In genomic region chr19:34500656-34501120, GRCh38 we compare ENCODE assay signal across 13 cellular contexts. TPM values are rescaled to one million over a fixed set of nuclear protein-coding genes. Genes with fewer than 3 reads are reported as not detected.
DNase-seq lines count a peak whose midpoint lies in the region; ATAC-seq and TF ChIP-seq lines count a peak whose summit lies in the region.
"Had no signal": no experiment of that assay in that cellular context is flagged by ENCODE, and none has a peak within 500 bp of the region (broad histone marks: within the 10 kb centered on the region; RNA-seq: fewer than 3 reads in every experiment).

No MANE protein-coding gene starts in this region.

- H3K4me3 Mint-ChIP-seq in IgD-negative memory B cell (peak overlapping the region; percentile 50 to 82 (median 76)), endodermal cell (no peak overlapping the region)
- H3K4me3 Mint-ChIP-seq in stimulated activated effector memory CD8-positive, alpha-beta T cell treated with anti-CD3 and anti-CD28 coated beads, Interleukin-12 subunit alpha, Interleukin-12 subunit beta, amount 100 ng/mL, for 72 hours, result peak overlapping the region; percentile 47
- H3K4me3 Mint-ChIP-seq: activated naive CD4-positive, alpha-beta T cell treated with anti-CD3 and anti-CD28 coated beads, Interleukin-2, amount 50 U/mL, for 24 hours; nephron progenitor cell had no signal

- H3K4me1 Mint-ChIP-seq in IgD-negative memory B cell (peaks cover 0 to 7% (median 5%) of the 10 kb centered on the region in 3 donors), endodermal cell (peaks cover 18% of the 10 kb centered on the region)
- peaks cover 6% of the 10 kb centered on the region for H3K4me1 Mint-ChIP-seq in stimulated activated effector memory CD8-positive, alpha-beta T cell treated with anti-CD3 and anti-CD28 coated beads, Interleukin-12 subunit alpha, Interleukin-12 subunit beta, amount 100 ng/mL, for 72 hours
- H3K4me1 Mint-ChIP-seq: activated naive CD4-positive, alpha-beta T cell treated with anti-CD3 and anti-CD28 coated beads, Interleukin-2, amount 50 U/mL, for 24 hours had no signal

- no peak for DNase-seq in GM06990 (ENCODE audit: extremely low read depth, insufficient read length)
- peak; percentile 67 for DNase-seq in endodermal cell
- DNase-seq in stimulated activated effector memory CD8-positive, alpha-beta T cell treated with anti-CD3 and anti-CD28 coated beads, Interleukin-12 subunit alpha, Interleukin-12 subunit beta, amount 100 ng/mL, for 72 hours (ENCODE audit: low spot score in 2 of 2), result no peak
- no peak for DNase-seq in NCI-H1092 (lab: John Stamatoyannopoulos, UW)
- DNase-seq: activated CD4-positive, CD25-positive, alpha-beta regulatory T cell treated with anti-CD3 and anti-CD28 coated beads, Interleukin-2, amount 50 U/mL, for 72 hours had no signal

- H3K4me3 ChIP-seq in GM06990 (replicated peaks; ENCODE audit: low read depth, low read length) (peak overlapping the region; percentile 33), endodermal cell (ENCODE audit: low read length) (no peak overlapping the region)
- H3K4me3 ChIP-seq: body of pancreas, lung had no signal

- H3K36me3 Mint-ChIP-seq in IgD-negative memory B cell (peaks cover 2% of the 10 kb centered on the region), endodermal cell (ENCODE audit: low read depth) (peaks cover 40% of the 10 kb centered on the region)
- H3K36me3 Mint-ChIP-seq in stimulated activated effector memory CD8-positive, alpha-beta T cell treated with anti-CD3 and anti-CD28 coated beads, Interleukin-12 subunit alpha, Interleukin-12 subunit beta, amount 100 ng/mL, for 72 hours, result no peaks in the 10 kb centered on the region
- H3K36me3 Mint-ChIP-seq: activated naive CD4-positive, alpha-beta T cell treated with anti-CD3 and anti-CD28 coated beads, Interleukin-2, amount 50 U/mL, for 24 hours had no signal

- H3K27ac ChIP-seq in endodermal cell (ENCODE audit: low read depth, low read length), result no peak overlapping the region
- H3K27ac ChIP-seq: body of pancreas, epithelial cell of prostate had no signal

- H3K27me3 Mint-ChIP-seq in IgD-negative memory B cell (peaks cover 6% of the 10 kb centered on the region), endodermal cell (ENCODE audit: insufficient read depth) (no peaks in the 10 kb centered on the region)

- H3K9ac ChIP-seq in endodermal cell (ENCODE audit: extremely low read depth, low read length, poor library complexity, severe bottlenecking), result no peak overlapping the region

- WGBS in endodermal cell (ENCODE audit: insufficient coverage in 1 of 2, insufficient read length in 1 of 2), 2 experiments, result 85 to 88% methylated on average over 13 to 24 of the region's 25 CpGs

- H3K27ac Mint-ChIP-seq in IgD-negative memory B cell, result peak overlapping the region in 1 of 3 donors; percentile 69
- no peak overlapping the region for H3K27ac Mint-ChIP-seq in endodermal cell
- no peak overlapping the region for H3K27ac Mint-ChIP-seq in stimulated activated effector memory CD8-positive, alpha-beta T cell treated with anti-CD3 and anti-CD28 coated beads, Interleukin-12 subunit alpha, Interleukin-12 subunit beta, amount 100 ng/mL, for 72 hours
- H3K27ac Mint-ChIP-seq: activated naive CD4-positive, alpha-beta T cell treated with anti-CD3 and anti-CD28 coated beads, Interleukin-2, amount 50 U/mL, for 24 hours; nephron progenitor cell had no signal

- no peaks in the 10 kb centered on the region for H3K9me3 Mint-ChIP-seq in IgD-negative memory B cell
- H3K9me3 Mint-ChIP-seq in endodermal cell, result no peaks in the 10 kb centered on the region
- H3K9me3 Mint-ChIP-seq in stimulated activated effector memory CD8-positive, alpha-beta T cell treated with anti-CD3 and anti-CD28 coated beads, Interleukin-12 subunit alpha, Interleukin-12 subunit beta, amount 100 ng/mL, for 72 hours, result no peaks in the 10 kb centered on the region
- H3K9me3 Mint-ChIP-seq: activated naive CD4-positive, alpha-beta T cell treated with anti-CD3 and anti-CD28 coated beads, Interleukin-2, amount 50 U/mL, for 24 hours; nephron progenitor cell had no signal

- ATAC-seq in stimulated activated effector memory CD8-positive, alpha-beta T cell treated with anti-CD3 and anti-CD28 coated beads, Interleukin-12 subunit alpha, Interleukin-12 subunit beta, amount 100 ng/mL, for 72 hours, result no peak
- no peak for ATAC-seq in esophagus mucosa
- no peak for ATAC-seq in HG02840 (IDR thresholded peaks at IDR 0.05; ENCODE audit: low FRiP score, unreplicated experiment)

- H3K36me3 ChIP-seq in GM06990 (ENCODE audit: control insufficient read depth, insufficient read depth, low read length), result no peaks in the 10 kb centered on the region
- H3K36me3 ChIP-seq in endodermal cell (ENCODE audit: control insufficient read depth, insufficient read depth, low read length), result peaks cover 29% of the 10 kb centered on the region

- H3K4me1 ChIP-seq in endodermal cell (ENCODE audit: control insufficient read depth, insufficient read depth, low read length), result no peaks in the 10 kb centered on the region

- H3K27me3 ChIP-seq in GM06990 (replicated peaks; ENCODE audit: control insufficient read depth, insufficient read depth, low read length), result no peaks in the 10 kb centered on the region
- H3K27me3 ChIP-seq in endodermal cell (ENCODE audit: control insufficient read depth, insufficient read depth, low read length, poor library complexity, severe bottlenecking), result no peaks in the 10 kb centered on the region
- H3K27me3 ChIP-seq: body of pancreas had no signal

- H3K9me3 ChIP-seq in endodermal cell (ENCODE audit: control insufficient read depth, low read length), result no peaks in the 10 kb centered on the region
- H3K9me3 ChIP-seq: body of pancreas had no signal

- no peak for TF ChIP-seq CTCF in GM06990 (IDR thresholded peaks at IDR 0.05; ENCODE audit: insufficient read depth, low read length, poor library complexity, severe bottlenecking)
- TF ChIP-seq CTCF in endodermal cell (conservative IDR thresholded peaks at IDR 0.05), result no peak

RNA-seq across cellular contexts. Expression of gene WTIP, which starts 19.1 kb away (rescaled TPM):
- not detected for polyA plus RNA-seq in IgD-negative memory B cell
- total RNA-seq in endodermal cell (10 to 100 TPM; 45.4 to 48.6 TPM), esophagus mucosa (2.7 TPM)
- polyA plus RNA-seq in endodermal cell (2013, experiment 1 of 2), result 18.9 TPM
- polyA plus RNA-seq in endodermal cell (2013, experiment 2 of 2), result 21.1 TPM

Comparison
In these comparisons a context has a peak if more than half of its experiments do, and no peak if none do; other contexts are left out.
1. RNA of gene WTIP, which starts 19.1 kb away (total RNA-seq): 45.4 to 48.6 TPM in endodermal cell; 2.7 TPM in esophagus mucosa (single experiment); every median in the first group is over 10 times any median in the second.